In the genomic region with DNA sequence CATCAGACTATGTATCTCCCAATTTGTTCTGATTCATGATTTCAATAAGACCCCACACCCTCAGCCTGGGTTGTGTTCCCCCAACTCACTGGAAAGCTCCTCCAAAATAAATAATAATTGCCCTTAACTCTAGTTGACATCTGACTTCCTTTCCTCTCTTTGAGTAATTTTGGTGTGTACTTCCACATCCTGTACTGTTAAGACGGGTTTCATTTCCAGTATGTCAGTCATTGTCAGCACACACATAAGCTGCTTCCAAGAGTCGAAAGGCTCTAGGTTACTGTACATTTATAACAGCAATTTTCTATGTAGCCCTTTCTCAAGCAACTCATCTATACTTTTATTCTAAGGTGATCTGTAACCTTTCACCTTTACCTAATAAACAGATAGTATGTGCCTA, we compare ENCODE assay signal across 13 cellular contexts. TPM values are rescaled to one million over a fixed set of nuclear protein-coding genes. Genes with fewer than 3 reads are reported as not detected.
DNase-seq lines count a peak whose midpoint lies in the region; ATAC-seq, FAIRE-seq and TF ChIP-seq lines count a peak whose summit lies in the region.
"Had no signal": no experiment of that assay in that cellular context is flagged by ENCODE, and none has a peak within 500 bp of the region (broad histone marks: within the 10 kb centered on the region; RNA-seq: fewer than 3 reads in every experiment).

No MANE protein-coding gene starts in this region.

- no peak overlapping the region; the same call in 1 of the 2 replicates for H2AFZ ChIP-seq in GM23338
- H2AFZ ChIP-seq in neuronal stem cell (ENCODE audit: low read length), result no peak overlapping the region

- no peak overlapping the region for H3K23ac ChIP-seq in neuronal stem cell (ENCODE audit: low read depth, low read length, poor library complexity)

- H2AK5ac ChIP-seq in neuronal stem cell (ENCODE audit: low read depth, low read length), result no peak overlapping the region

- no peaks in the 10 kb centered on the region for H3K27me3 ChIP-seq in CD8-positive, alpha-beta T cell (ENCODE audit: insufficient read depth, low read length)
- H3K27me3 ChIP-seq in GM23338 (ENCODE audit: insufficient read depth) (no peaks in the 10 kb centered on the region), neuronal stem cell (ENCODE audit: control insufficient read depth in 3 of 3, insufficient read depth in 3 of 3, low read depth in 1 of 3, low read length in 3 of 3) (no peaks in the 10 kb centered on the region)
- H3K27me3 ChIP-seq: cardiac muscle cell, tibial nerve had no signal

- H4K20me1 ChIP-seq in GM23338 (replicated peaks; ENCODE audit: insufficient read depth), result no peaks in the 10 kb centered on the region

- no peaks in the 10 kb centered on the region for H3K79me2 ChIP-seq in GM23338 (replicated peaks; ENCODE audit: insufficient read depth)

- no peak overlapping the region for H4K91ac ChIP-seq in neuronal stem cell (ENCODE audit: low read depth, low read length, poor library complexity)

- H3F3A ChIP-seq in GM23338 (replicated peaks; ENCODE audit: low read depth), result no peaks in the 10 kb centered on the region

- no peak for TF ChIP-seq CTCF in CD8-positive, alpha-beta T cell (IDR thresholded peaks at IDR 0.05)
- no peak for TF ChIP-seq CTCF in GM23338 (conservative IDR thresholded peaks at IDR 0.05; ENCODE audit: low read depth in 2 of 2)
- no peak for TF ChIP-seq CTCF in activated B cell treated with CpG ODN at 0.5 μM for 24 hours (IDR thresholded peaks at IDR 0.05)
- TF ChIP-seq CTCF in kidney (IDR thresholded peaks at IDR 0.05; ENCODE audit: borderline replicate concordance, extremely low read depth, insufficient read depth), result no peak

- H3K9me2 ChIP-seq in GM23338 (ENCODE audit: insufficient read depth), result peaks cover 17% of the 10 kb centered on the region

- WGBS in neuronal stem cell (ENCODE audit: extremely low coverage in 2 of 2, insufficient read length in 2 of 2, insufficient replicate concordance in 1 of 2), 2 donors, result no CpG with 5 or more reads among the region's 2 CpGs

- H3K27ac Mint-ChIP-seq in CD8-positive, alpha-beta T cell, result peak overlapping the region; percentile 0
- no peak overlapping the region for H3K27ac Mint-ChIP-seq in GM23338
- H3K27ac Mint-ChIP-seq in activated B cell treated with CpG ODN at 0.5 μM for 24 hours, result peak overlapping the region; percentile 8
- peak overlapping the region; percentile 2 to 94 (median 93) for H3K27ac Mint-ChIP-seq in naive B cell

- no peak for FAIRE-seq in kidney (lab: Jason Lieb, UNC)
- FAIRE-seq: D721Med had no signal

- H2BK5ac ChIP-seq in neuronal stem cell (ENCODE audit: low read length), result no peak overlapping the region

- H3K36me3 ChIP-seq in CD8-positive, alpha-beta T cell (ENCODE audit: insufficient read depth, low read length), result no peaks in the 10 kb centered on the region
- no peaks in the 10 kb centered on the region for H3K36me3 ChIP-seq in GM23338 (ENCODE audit: insufficient read depth)
- H3K36me3 ChIP-seq in neuronal stem cell (replicated peaks in 1 of 2; ENCODE audit: control insufficient read depth in 2 of 2, insufficient read depth in 2 of 2, low read length in 2 of 2), result no peaks in the 10 kb centered on the region
- no peaks in the 10 kb centered on the region for H3K36me3 ChIP-seq in kidney (ENCODE audit: control insufficient read depth in 1 of 2, insufficient read depth in 2 of 2, low read length in 2 of 2)
- H3K36me3 ChIP-seq: cardiac muscle cell, tibial nerve had no signal

- peaks cover 6% of the 10 kb centered on the region for H3K4me1 ChIP-seq in CD8-positive, alpha-beta T cell (ENCODE audit: insufficient read depth, low read length)
- H3K4me1 ChIP-seq in GM23338 (ENCODE audit: insufficient read depth), result peaks cover 31% of the 10 kb centered on the region
- H3K4me1 ChIP-seq in neuronal stem cell (ENCODE audit: control insufficient read depth in 2 of 2, insufficient read depth in 1 of 2, low read depth in 1 of 2, low read length in 2 of 2), result peaks cover 0 to 4% of the 10 kb centered on the region in 2 donors
- no peaks in the 10 kb centered on the region for H3K4me1 ChIP-seq in kidney (ENCODE audit: control insufficient read depth in 1 of 2, insufficient read depth in 1 of 2, low read depth in 1 of 2, low read length in 2 of 2)

- no peaks in the 10 kb centered on the region for H3K9me3 ChIP-seq in CD8-positive, alpha-beta T cell (ENCODE audit: low read length)
- H3K9me3 ChIP-seq in neuronal stem cell (replicated peaks in 1 of 2; ENCODE audit: control insufficient read depth in 2 of 2, insufficient read depth in 1 of 2, low read depth in 1 of 2, low read length in 2 of 2), result no peaks in the 10 kb centered on the region
- H3K9me3 ChIP-seq in kidney (ENCODE audit: control insufficient read depth in 1 of 2, low read length in 2 of 2), result no peaks in the 10 kb centered on the region
- H3K9me3 ChIP-seq: tibial nerve had no signal

- no peak overlapping the region for H3K18ac ChIP-seq in neuronal stem cell (ENCODE audit: low read length)

- H3K9me3 Mint-ChIP-seq in CD8-positive, alpha-beta T cell, result no peaks in the 10 kb centered on the region
- H3K9me3 Mint-ChIP-seq in GM23338 (no peaks in the 10 kb centered on the region), activated B cell treated with CpG ODN at 0.5 μM for 24 hours (peaks cover 2% of the 10 kb centered on the region), naive B cell (peaks cover 0 to 4% (median 0%) of the 10 kb centered on the region in 7 donors)

- no peak overlapping the region for H3K4ac ChIP-seq in neuronal stem cell (ENCODE audit: low read length)

- H3K4me3 Mint-ChIP-seq in CD8-positive, alpha-beta T cell, result no peak overlapping the region
- H3K4me3 Mint-ChIP-seq in GM23338, result no peak overlapping the region
- no peak overlapping the region for H3K4me3 Mint-ChIP-seq in activated B cell treated with CpG ODN at 0.5 μM for 24 hours
- H3K4me3 Mint-ChIP-seq in naive B cell, result peak overlapping the region in 5 of 8 donors; percentile 24 to 71 (median 47)
- H3K4me3 Mint-ChIP-seq: neural crest cell had no signal

- no peak overlapping the region for H2BK15ac ChIP-seq in neuronal stem cell (ENCODE audit: low read length)

- intact Hi-C loops in CD8-positive, alpha-beta T cell (cut with DNase I, micrococcal nuclease), result no loop called here
- intact Hi-C loops in activated B cell treated with CpG ODN at 0.5 μM for 24 hours (cut with micrococcal nuclease) (no loop called here), kidney (cut with DNase I) (no loop called here)

- H3K4me2 ChIP-seq in GM23338 (peak overlapping the region; percentile 2; the same call in 1 of the 2 replicates), neuronal stem cell (ENCODE audit: insufficient read depth, low read length, poor library complexity, severe bottlenecking) (no peak overlapping the region)

- no peak overlapping the region for H3K9ac ChIP-seq in neuronal stem cell (ENCODE audit: low read depth, low read length, poor library complexity)
- H3K9ac ChIP-seq in kidney (ENCODE audit: low read length in 2 of 2), result no peak overlapping the region

- POLR2A ChIA-PET in CD8-positive, alpha-beta T cell (lab: Charles Lee), result interaction anchor here (0.5 kb wide), 1 partner anchor 8 kb away, joined by 3 read pairs; no protein-coding TSS in a partner anchor
- POLR2A ChIA-PET in activated B cell treated with CpG ODN at 0.5 μM for 24 hours (lab: Charles Lee), result no interaction called here

- H3K14ac ChIP-seq in neuronal stem cell (ENCODE audit: low read length), result no peak overlapping the region

- no peak for DNase-seq in CD8-positive, alpha-beta T cell
- DNase-seq in GM23338 (ENCODE audit: low spot score), result no peak
- DNase-seq in activated B cell treated with CpG ODN at 0.5 μM for 24 hours, result no peak
- peak; percentile 19 for DNase-seq in naive B cell
- DNase-seq in stimulated activated CD8-positive, alpha-beta memory T cell treated with anti-CD3 and anti-CD28 coated beads, Interleukin-4, amount 100 ng/mL, for 48 hours, result no peak
- no peak for DNase-seq in cerebellar nuclear complex (lab: John Stamatoyannopoulos, UW)
- DNase-seq in neuronal stem cell (ENCODE audit: low spot score), result no peak
- no peak for DNase-seq in kidney

- H3K4me1 Mint-ChIP-seq in CD8-positive, alpha-beta T cell (ENCODE audit: low read depth), result peaks cover 20% of the 10 kb centered on the region
- H3K4me1 Mint-ChIP-seq in GM23338, result peaks cover 25% of the 10 kb centered on the region
- H3K4me1 Mint-ChIP-seq in activated B cell treated with CpG ODN at 0.5 μM for 24 hours, result peaks cover 31% of the 10 kb centered on the region
- H3K4me1 Mint-ChIP-seq in naive B cell, result peaks cover 18 to 40% (median 29%) of the 10 kb centered on the region in 3 donors
- H3K4me1 Mint-ChIP-seq: neural crest cell had no signal

- no peaks in the 10 kb centered on the region for H3K36me3 Mint-ChIP-seq in CD8-positive, alpha-beta T cell
- no peaks in the 10 kb centered on the region for H3K36me3 Mint-ChIP-seq in GM23338 (ENCODE audit: low read depth)
- no peaks in the 10 kb centered on the region for H3K36me3 Mint-ChIP-seq in activated B cell treated with CpG ODN at 0.5 μM for 24 hours (ENCODE audit: low read depth)
- H3K36me3 Mint-ChIP-seq in naive B cell, result no peaks in the 10 kb centered on the region

- no peak overlapping the region for H3K4me3 ChIP-seq in CD8-positive, alpha-beta T cell (ENCODE audit: low read depth, low read length)
- H3K4me3 ChIP-seq in GM23338 (no peak overlapping the region), neuronal stem cell (ENCODE audit: low read length in 2 of 2) (no peak overlapping the region), kidney (ENCODE audit: low read length in 2 of 2) (no peak overlapping the region)
- H3K4me3 ChIP-seq: cardiac muscle cell had no signal

- H2BK120ac ChIP-seq in neuronal stem cell (ENCODE audit: low read depth, low read length), result no peak overlapping the region

- no peaks in the 10 kb centered on the region for H3K79me1 ChIP-seq in neuronal stem cell (ENCODE audit: low read depth, low read length)

- H2BK12ac ChIP-seq in neuronal stem cell (ENCODE audit: low read length), result no peak overlapping the region

- no peak overlapping the region for H3K27ac ChIP-seq in CD8-positive, alpha-beta T cell (ENCODE audit: low read depth, low read length)
- H3K27ac ChIP-seq in GM23338 (ENCODE audit: low read depth) (0 out of 2 replicates have a peak overlapping the region, but pooled peaks have one; percentile 16), neuronal stem cell (replicated peaks; ENCODE audit: low read length) (no peak overlapping the region), kidney (ENCODE audit: low read depth in 2 of 2, low read length in 2 of 2) (no peak overlapping the region)
- H3K27ac ChIP-seq: cardiac muscle cell had no signal

- peaks cover 2% of the 10 kb centered on the region for H3K27me3 Mint-ChIP-seq in CD8-positive, alpha-beta T cell (ENCODE audit: low read depth)
- no peaks in the 10 kb centered on the region for H3K27me3 Mint-ChIP-seq in GM23338 (ENCODE audit: insufficient read depth, low read depth, poor library complexity)
- peaks cover 6% of the 10 kb centered on the region for H3K27me3 Mint-ChIP-seq in activated B cell treated with CpG ODN at 0.5 μM for 24 hours
- peaks cover 0 to 10% (median 0%) of the 10 kb centered on the region in 3 donors for H3K27me3 Mint-ChIP-seq in naive B cell

- CTCF ChIA-PET in CD8-positive, alpha-beta T cell (lab: Charles Lee), result interaction anchor here (0.7 to 1.7 kb wide), 3 partner anchors 14 to 20 kb away, joined by 3 to 6 read pairs (median 3); no protein-coding TSS in a partner anchor
- CTCF ChIA-PET in activated B cell treated with CpG ODN at 0.5 μM for 24 hours (lab: Charles Lee), result no interaction called here

- H4K8ac ChIP-seq in neuronal stem cell (ENCODE audit: low read depth, low read length), result no peak overlapping the region

- no peak for ATAC-seq in CD8-positive, alpha-beta T cell
- ATAC-seq in GM23338 (no peak), activated B cell treated with CpG ODN at 0.5 μM for 24 hours (ENCODE audit: low read depth) (peak; percentile 49), naive B cell (ENCODE audit: low read depth in 2 of 2) (peak; percentile 69 to 86)

RNA-seq across cellular contexts. Expression of gene C1QTNF7, which starts 52.1 kb away (rescaled TPM):
- total RNA-seq in CD8-positive, alpha-beta T cell, result not detected
- total RNA-seq in GM23338 (2014; rRNA removed; shearing (Covaris generic)), result not detected in 2 replicates
- polyA plus RNA-seq in GM23338 (2016; fragmentation: Nextera tagmentation; extraction: Ambion mirVana) (not detected in 2 replicates), naive B cell (ENCODE audit: low read depth in 6 of 6) (not detected), kidney (ENCODE audit: insufficient read depth, low read depth, low replicate concordance) (5.3 TPM)
- total RNA-seq in activated B cell treated with CpG ODN at 0.5 μM for 24 hours (not detected in 2 replicates), kidney (2.2 TPM)
- not detected for polyA plus RNA-seq in neuronal stem cell (2013, experiment 1 of 2)
- not detected for polyA plus RNA-seq in neuronal stem cell (2013, experiment 2 of 2)
- total RNA-seq: cardiac muscle cell, glomerular endothelial cell, neural crest cell had no signal
- polyA plus RNA-seq: cardiac muscle cell had no signal

Comparison
In these comparisons a context has a peak if more than half of its experiments do, and no peak if none do; other contexts are left out.
1. ATAC-seq: peak in activated B cell treated with CpG ODN at 0.5 μM for 24 hours (single experiment) and naive B cell (2 of 2); none in CD8-positive, alpha-beta T cell (single experiment) and GM23338 (single experiment).
2. H3K4me3 Mint-ChIP-seq: peak in naive B cell (5 of 8); none in CD8-positive, alpha-beta T cell (single experiment), GM23338 (single experiment) and activated B cell treated with CpG ODN at 0.5 μM for 24 hours (single experiment).